Comparison of ENCODE assay signal across 7 cellular contexts in genomic region chr4:4727536-4727935, GRCh38.
"Had no signal": no experiment of that assay in that cellular context is flagged by ENCODE, and none has a peak within 500 bp of the region (broad histone marks: within the 10 kb centered on the region; RNA-seq: fewer than 3 reads in every experiment).

No MANE protein-coding gene starts in this region.

- ATAC-seq: HepG2 had no signal

- H2AFZ ChIP-seq: GM23248 had no signal

- DNase-seq: GM23248, GOT3, H9, HCEC 1CT, KBM-7 had no signal

- H3K27ac ChIP-seq: GM23248, HL-60 had no signal

- H3K4me3 ChIP-seq: GM23248 had no signal

- H3K9ac ChIP-seq: GM23248 had no signal
